In genomic region chr5:95620870-95621838, GRCh38 we compare ENCODE assay signal across 1 cellular context.
TF ChIP-seq lines count a peak whose summit lies in the region.

No MANE protein-coding gene starts in this region.

TF ChIP-seq in GM12878, 131 proteins besides CTCF, POLR2A, EP300 and RAD21:
- peak; percentile 54; the same call in 1 of the 2 replicates for TF ChIP-seq MLLT1 (IDR thresholded peaks at IDR 0.05)
- TF ChIP-seq RFX5 (IDR thresholded peaks at IDR 0.05; ENCODE audit: low read depth, low read length) = peak; percentile 95
- no peak for TF ChIP-seq MAX (IDR thresholded peaks at IDR 0.05; ENCODE audit: low read depth, low read length)
- no peak for TF ChIP-seq SIN3A (IDR thresholded peaks at IDR 0.05; ENCODE audit: low read depth, low read length)
- TF ChIP-seq YY1 (IDR thresholded peaks at IDR 0.05; ENCODE audit: low read depth, low read length) = 0 out of 2 replicates have a peak, but pooled peaks have one; percentile 11
- TF ChIP-seq, protein P1, sequence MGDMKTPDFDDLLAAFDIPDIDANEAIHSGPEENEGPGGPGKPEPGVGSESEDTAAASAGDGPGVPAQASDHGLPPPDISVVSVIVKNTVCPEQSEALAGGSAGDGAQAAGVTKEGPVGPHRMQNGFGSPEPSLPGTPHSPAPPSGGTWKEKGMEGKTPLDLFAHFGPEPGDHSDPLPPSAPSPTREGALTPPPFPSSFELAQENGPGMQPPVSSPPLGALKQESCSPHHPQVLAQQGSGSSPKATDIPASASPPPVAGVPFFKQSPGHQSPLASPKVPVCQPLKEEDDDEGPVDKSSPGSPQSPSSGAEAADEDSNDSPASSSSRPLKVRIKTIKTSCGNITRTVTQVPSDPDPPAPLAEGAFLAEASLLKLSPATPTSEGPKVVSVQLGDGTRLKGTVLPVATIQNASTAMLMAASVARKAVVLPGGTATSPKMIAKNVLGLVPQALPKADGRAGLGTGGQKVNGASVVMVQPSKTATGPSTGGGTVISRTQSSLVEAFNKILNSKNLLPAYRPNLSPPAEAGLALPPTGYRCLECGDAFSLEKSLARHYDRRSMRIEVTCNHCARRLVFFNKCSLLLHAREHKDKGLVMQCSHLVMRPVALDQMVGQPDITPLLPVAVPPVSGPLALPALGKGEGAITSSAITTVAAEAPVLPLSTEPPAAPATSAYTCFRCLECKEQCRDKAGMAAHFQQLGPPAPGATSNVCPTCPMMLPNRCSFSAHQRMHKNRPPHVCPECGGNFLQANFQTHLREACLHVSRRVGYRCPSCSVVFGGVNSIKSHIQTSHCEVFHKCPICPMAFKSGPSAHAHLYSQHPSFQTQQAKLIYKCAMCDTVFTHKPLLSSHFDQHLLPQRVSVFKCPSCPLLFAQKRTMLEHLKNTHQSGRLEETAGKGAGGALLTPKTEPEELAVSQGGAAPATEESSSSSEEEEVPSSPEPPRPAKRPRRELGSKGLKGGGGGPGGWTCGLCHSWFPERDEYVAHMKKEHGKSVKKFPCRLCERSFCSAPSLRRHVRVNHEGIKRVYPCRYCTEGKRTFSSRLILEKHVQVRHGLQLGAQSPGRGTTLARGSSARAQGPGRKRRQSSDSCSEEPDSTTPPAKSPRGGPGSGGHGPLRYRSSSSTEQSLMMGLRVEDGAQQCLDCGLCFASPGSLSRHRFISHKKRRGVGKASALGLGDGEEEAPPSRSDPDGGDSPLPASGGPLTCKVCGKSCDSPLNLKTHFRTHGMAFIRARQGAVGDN (IDR thresholded peaks at IDR 0.05) = 0 out of 2 replicates have a peak, but pooled peaks have one; percentile 10
- TF ChIP-seq CREB1 (IDR thresholded peaks at IDR 0.05; ENCODE audit: low read depth) = peak; percentile 79
- TF ChIP-seq BCLAF1 (IDR thresholded peaks at IDR 0.05) = no peak
- no peak for TF ChIP-seq MYC (IDR thresholded peaks at IDR 0.05; ENCODE audit: insufficient read depth, insufficient read length, insufficient replicate concordance, low read length, severe bottlenecking)
- no peak for TF ChIP-seq MYB (IDR thresholded peaks at IDR 0.05; ENCODE audit: borderline replicate concordance, low read depth, low read length)
- peak; percentile 62 for TF ChIP-seq IKZF1 (conservative IDR thresholded peaks at IDR 0.05)
- TF ChIP-seq LARP7 (IDR thresholded peaks at IDR 0.05) = 0 out of 2 replicates have a peak, but pooled peaks have one; percentile 38
- TF ChIP-seq DPF2 (IDR thresholded peaks at IDR 0.05) = peak; percentile 41; the same call in 1 of the 2 replicates
- TF ChIP-seq CREM (IDR thresholded peaks at IDR 0.05; ENCODE audit: low read depth) = peak; percentile 64; the same call in 1 of the 2 replicates
- TF ChIP-seq SMARCA5 (IDR thresholded peaks at IDR 0.05) = 0 out of 2 replicates have a peak, but pooled peaks have one; percentile 7
- no peak for TF ChIP-seq E2F8 (IDR thresholded peaks at IDR 0.05; ENCODE audit: low read depth, partially characterized antibody)
